1 cellular context compared by ENCODE assay signal in the genomic region with DNA sequence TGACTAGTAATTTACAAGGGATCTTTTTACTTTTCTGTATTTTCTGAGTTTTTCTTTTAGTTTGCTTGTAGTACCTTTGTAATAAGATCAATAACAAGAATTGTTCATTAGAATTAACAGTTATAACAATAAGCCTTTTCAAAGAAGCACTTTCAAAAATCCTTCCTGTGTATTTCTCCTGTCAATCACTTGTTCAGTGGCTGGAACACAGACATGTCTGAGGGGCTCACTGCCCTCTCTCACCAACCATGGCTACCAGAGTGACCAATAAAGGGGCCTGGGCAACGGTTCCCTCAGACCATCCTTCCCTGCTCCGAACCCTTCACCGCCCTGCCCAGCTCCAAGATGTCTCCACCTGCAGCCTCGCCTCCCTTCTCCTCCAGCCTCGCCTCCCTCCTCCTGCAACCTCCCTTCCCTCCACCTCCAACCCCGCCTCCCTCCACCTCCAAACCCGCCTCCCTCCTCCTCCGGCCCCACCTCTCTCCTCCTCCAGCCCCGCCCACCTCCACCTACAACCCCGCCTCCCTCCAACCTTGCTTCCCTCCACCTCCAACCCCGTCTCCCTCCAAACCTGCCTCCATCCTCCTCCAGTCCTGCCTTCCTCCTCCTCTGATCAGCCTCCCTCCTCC.
TF ChIP-seq lines count a peak whose summit lies in the region.

No MANE protein-coding gene starts in this region.

TF ChIP-seq in HCT116, 20 proteins besides CTCF, POLR2A, EP300 and RAD21 (continued from another document):
- TF ChIP-seq EZH2phosphoT487 (IDR thresholded peaks at IDR 0.05; ENCODE audit: borderline replicate concordance) (no peak), REST (IDR thresholded peaks at IDR 0.05; ENCODE audit: low read depth) (no peak), POLR2AphosphoS5 (IDR thresholded peaks at IDR 0.05; ENCODE audit: low read depth, low read length) (peak; percentile 60), CBX3 (IDR thresholded peaks at IDR 0.05; ENCODE audit: low read depth) (0 out of 2 replicates have a peak, but pooled peaks have one; percentile 10), SP1 (IDR thresholded peaks at IDR 0.05; ENCODE audit: low read depth) (0 out of 2 replicates have a peak, but pooled peaks have one; percentile 15), CEBPB (IDR thresholded peaks at IDR 0.05; ENCODE audit: low read depth) (no peak), YY1 (IDR thresholded peaks at IDR 0.05; ENCODE audit: extremely low read depth, insufficient replicate concordance, low read depth, low read length) (peak; percentile 37)
